Comparison of ENCODE assay signal across 9 cellular contexts in genomic region chr12:49091056-49091835, GRCh38. TPM values are rescaled to one million over a fixed set of nuclear protein-coding genes. Genes with fewer than 3 reads are reported as not detected.
A peak's percentile ranks its signal among the peaks of the same experiment; 100 is the strongest.
DNase-seq lines count a peak whose midpoint lies in the region; ATAC-seq lines count a peak whose summit lies in the region.
"Had no signal": no experiment of that assay in that cellular context is flagged by ENCODE, and none has a peak within 500 bp of the region (broad histone marks: within the 10 kb centered on the region; RNA-seq: fewer than 3 reads in every experiment).

No MANE protein-coding gene starts in this region.

- no peaks in the 10 kb centered on the region for H3K36me3 Mint-ChIP-seq in activated T-cell treated with anti-CD3 and anti-CD28 coated beads, Interleukin-2, amount 50 U/mL, for 24 hours (ENCODE audit: low read depth)
- H3K36me3 Mint-ChIP-seq in activated T-cell treated with anti-CD3 and anti-CD28 coated beads, Interleukin-2, amount 50 U/mL, for 4 hours (ENCODE audit: insufficient read depth), result no peaks in the 10 kb centered on the region
- H3K36me3 Mint-ChIP-seq in T-helper 17 cell (ENCODE audit: low read depth), result peaks cover 6% of the 10 kb centered on the region
- peaks cover 5% of the 10 kb centered on the region for H3K36me3 Mint-ChIP-seq in stimulated activated effector memory CD8-positive, alpha-beta T cell treated with anti-CD3 and anti-CD28 coated beads, Interleukin-12 subunit alpha, Interleukin-12 subunit beta, amount 100 ng/mL, for 72 hours

- H3K27ac ChIP-seq in iPS-18a (ENCODE audit: low read length), result no peak overlapping the region
- H3K27ac ChIP-seq: lower lobe of right lung had no signal

- no peak for ATAC-seq in activated T-cell treated with anti-CD3 and anti-CD28 coated beads, Interleukin-2, amount 50 U/mL, for 4 hours
- ATAC-seq in T-helper 17 cell, result no peak
- no peak for ATAC-seq in stimulated activated effector memory CD8-positive, alpha-beta T cell treated with anti-CD3 and anti-CD28 coated beads, Interleukin-12 subunit alpha, Interleukin-12 subunit beta, amount 100 ng/mL, for 72 hours
- ATAC-seq in HG03432 (IDR thresholded peaks at IDR 0.05; ENCODE audit: unreplicated experiment), result no peak
- ATAC-seq: lower lobe of right lung had no signal

- H3K27me3 Mint-ChIP-seq in activated T-cell treated with anti-CD3 and anti-CD28 coated beads, Interleukin-2, amount 50 U/mL, for 24 hours, result peaks cover 73% of the 10 kb centered on the region
- H3K27me3 Mint-ChIP-seq in activated T-cell treated with anti-CD3 and anti-CD28 coated beads, Interleukin-2, amount 50 U/mL, for 4 hours (ENCODE audit: low read depth), result peaks cover 66% of the 10 kb centered on the region
- peaks cover 56% of the 10 kb centered on the region for H3K27me3 Mint-ChIP-seq in T-helper 17 cell

- no peaks in the 10 kb centered on the region for H3K36me3 ChIP-seq in iPS-18a (ENCODE audit: control insufficient read depth, low read depth, low read length)

- H3K4me1 ChIP-seq in iPS-18a (ENCODE audit: control insufficient read depth, low read depth, low read length), result peaks cover 13% of the 10 kb centered on the region

- no peak overlapping the region for H3K4me3 Mint-ChIP-seq in activated T-cell treated with anti-CD3 and anti-CD28 coated beads, Interleukin-2, amount 50 U/mL, for 24 hours
- no peak overlapping the region for H3K4me3 Mint-ChIP-seq in activated T-cell treated with anti-CD3 and anti-CD28 coated beads, Interleukin-2, amount 50 U/mL, for 4 hours
- peak overlapping the region; percentile 91 for H3K4me3 Mint-ChIP-seq in T-helper 17 cell
- peak overlapping the region; percentile 65 for H3K4me3 Mint-ChIP-seq in stimulated activated effector memory CD8-positive, alpha-beta T cell treated with anti-CD3 and anti-CD28 coated beads, Interleukin-12 subunit alpha, Interleukin-12 subunit beta, amount 100 ng/mL, for 72 hours

- H3K4me1 Mint-ChIP-seq in activated T-cell treated with anti-CD3 and anti-CD28 coated beads, Interleukin-2, amount 50 U/mL, for 24 hours (ENCODE audit: low read depth), result peaks cover 51% of the 10 kb centered on the region
- peaks cover 58% of the 10 kb centered on the region for H3K4me1 Mint-ChIP-seq in activated T-cell treated with anti-CD3 and anti-CD28 coated beads, Interleukin-2, amount 50 U/mL, for 4 hours (ENCODE audit: low read depth)
- H3K4me1 Mint-ChIP-seq in T-helper 17 cell, result peaks cover 49% of the 10 kb centered on the region
- peaks cover 56% of the 10 kb centered on the region for H3K4me1 Mint-ChIP-seq in stimulated activated effector memory CD8-positive, alpha-beta T cell treated with anti-CD3 and anti-CD28 coated beads, Interleukin-12 subunit alpha, Interleukin-12 subunit beta, amount 100 ng/mL, for 72 hours

- peaks cover 98% of the 10 kb centered on the region for H3K27me3 ChIP-seq in iPS-18a (ENCODE audit: control insufficient read depth, insufficient read depth, low read length)

- no peak overlapping the region for H3K27ac Mint-ChIP-seq in activated T-cell treated with anti-CD3 and anti-CD28 coated beads, Interleukin-2, amount 50 U/mL, for 24 hours
- H3K27ac Mint-ChIP-seq in T-helper 17 cell, result no peak overlapping the region
- peak overlapping the region; percentile 40 for H3K27ac Mint-ChIP-seq in stimulated activated effector memory CD8-positive, alpha-beta T cell treated with anti-CD3 and anti-CD28 coated beads, Interleukin-12 subunit alpha, Interleukin-12 subunit beta, amount 100 ng/mL, for 72 hours

- H3K9me3 ChIP-seq in T-helper 17 cell (ENCODE audit: control insufficient read depth, low read length, poor library complexity, severe bottlenecking) (no peaks in the 10 kb centered on the region), iPS-18a (ENCODE audit: control insufficient read depth, low read depth, low read length) (no peaks in the 10 kb centered on the region)
- H3K9me3 ChIP-seq: lower lobe of right lung had no signal

- no peak overlapping the region for H3K9ac ChIP-seq in iPS-18a (ENCODE audit: low read length)

- DNase-seq in activated T-cell treated with anti-CD3 and anti-CD28 coated beads, Interleukin-2, amount 50 U/mL, for 24 hours, result peak; percentile 45
- DNase-seq in activated T-cell treated with anti-CD3 and anti-CD28 coated beads, Interleukin-2, amount 50 U/mL, for 4 hours, result no peak
- DNase-seq in T-helper 17 cell (no peak), NCI-H345 treated with DMSO at 0.1 percent for 48 hours (lab: John Stamatoyannopoulos, UW; ENCODE audit: unreplicated experiment) (no peak), UCSD-AML1 (lab: John Stamatoyannopoulos, UW; ENCODE audit: unreplicated experiment) (no peak)
- no peak for DNase-seq in stimulated activated effector memory CD8-positive, alpha-beta T cell treated with anti-CD3 and anti-CD28 coated beads, Interleukin-12 subunit alpha, Interleukin-12 subunit beta, amount 100 ng/mL, for 72 hours (ENCODE audit: low spot score in 2 of 2)
- DNase-seq: lower lobe of right lung had no signal

- no peaks in the 10 kb centered on the region for H3K9me3 Mint-ChIP-seq in activated T-cell treated with anti-CD3 and anti-CD28 coated beads, Interleukin-2, amount 50 U/mL, for 24 hours
- H3K9me3 Mint-ChIP-seq in activated T-cell treated with anti-CD3 and anti-CD28 coated beads, Interleukin-2, amount 50 U/mL, for 4 hours, result no peaks in the 10 kb centered on the region
- no peaks in the 10 kb centered on the region for H3K9me3 Mint-ChIP-seq in stimulated activated effector memory CD8-positive, alpha-beta T cell treated with anti-CD3 and anti-CD28 coated beads, Interleukin-12 subunit alpha, Interleukin-12 subunit beta, amount 100 ng/mL, for 72 hours

- peak overlapping the region; percentile 43 for H3K4me3 ChIP-seq in iPS-18a (ENCODE audit: low read length)

RNA-seq across cellular contexts. Expression of gene DHH, which starts 3.4 kb away (rescaled TPM):
- under 1 TPM in 1 of 3 donors, not detected in 2; 0.11 TPM for total RNA-seq in activated T-cell treated with anti-CD3 and anti-CD28 coated beads, Interleukin-2, amount 50 U/mL, for 4 hours
- total RNA-seq in T-helper 17 cell, result under 1 TPM; 0.17 to 0.44 TPM

RNA-seq across cellular contexts. Expression of gene LMBR1L, which starts 19.4 kb away (rescaled TPM):
- total RNA-seq in activated T-cell treated with anti-CD3 and anti-CD28 coated beads, Interleukin-2, amount 50 U/mL, for 4 hours, result 10 to 100 TPM; 27.5 to 35.5 (median 28.8) TPM
- 100 to 1,000 TPM; 257 to 270 TPM for total RNA-seq in T-helper 17 cell

RNA-seq across cellular contexts. Expression of gene RHEBL1, which starts 21.5 kb away (rescaled TPM):
- 1 to 10 TPM; 4.5 to 5.2 (median 4.5) TPM for total RNA-seq in activated T-cell treated with anti-CD3 and anti-CD28 coated beads, Interleukin-2, amount 50 U/mL, for 4 hours
- total RNA-seq in T-helper 17 cell, result 1 to 10 TPM; 7.9 to 8.1 TPM

RNA-seq across cellular contexts. Expression of gene KMT2D, which starts 30.7 kb away (rescaled TPM):
- total RNA-seq in activated T-cell treated with anti-CD3 and anti-CD28 coated beads, Interleukin-2, amount 50 U/mL, for 4 hours, result 100 to 1,000 TPM; 102 to 106 (median 105) TPM
- 100 to 1,000 TPM; 137 to 139 TPM for total RNA-seq in T-helper 17 cell

RNA-seq across cellular contexts. Expression of gene TUBA1B, which starts 39.9 kb away (rescaled TPM):
- 1,000 to 10,000 TPM; 2,095 to 2,519 (median 2,182) TPM for total RNA-seq in activated T-cell treated with anti-CD3 and anti-CD28 coated beads, Interleukin-2, amount 50 U/mL, for 4 hours
- 100 to 1,000 TPM; 137 to 159 TPM for total RNA-seq in T-helper 17 cell

Comparison
In these comparisons a context has a peak if more than half of its experiments do, and no peak if none do; other contexts are left out.
1. H3K4me3 Mint-ChIP-seq: peak in T-helper 17 cell (single experiment) and stimulated activated effector memory CD8-positive, alpha-beta T cell treated with anti-CD3 and anti-CD28 coated beads, Interleukin-12 subunit alpha, Interleukin-12 subunit beta, amount 100 ng/mL, for 72 hours (single experiment); none in activated T-cell treated with anti-CD3 and anti-CD28 coated beads, Interleukin-2, amount 50 U/mL, for 24 hours (single experiment) and activated T-cell treated with anti-CD3 and anti-CD28 coated beads, Interleukin-2, amount 50 U/mL, for 4 hours (single experiment).
2. RNA of gene LMBR1L, which starts 19.4 kb away (total RNA-seq): 257 to 270 TPM in T-helper 17 cell; 27.5 to 35.5 TPM in activated T-cell treated with anti-CD3 and anti-CD28 coated beads, Interleukin-2, amount 50 U/mL, for 4 hours; every median in the first group is over 4 times any median in the second.